8 cellular contexts compared by ENCODE assay signal in genomic region chr12:131830335-131831020, GRCh38. TPM values are rescaled to one million over a fixed set of nuclear protein-coding genes. Genes with fewer than 3 reads are reported as not detected.
DNase-seq lines count a peak whose midpoint lies in the region; ATAC-seq, FAIRE-seq and TF ChIP-seq lines count a peak whose summit lies in the region.

No MANE protein-coding gene starts in this region.

- H2AFZ ChIP-seq in GM23338 (peak overlapping the region; percentile 56), neural progenitor cell (replicated peaks) (peak overlapping the region; percentile 94)

- H3K4me3 Mint-ChIP-seq in GM23338: peak overlapping the region; percentile 69
- H3K4me3 Mint-ChIP-seq in glutamatergic neuron (ENCODE audit: unreplicated experiment): peak overlapping the region; percentile 80
- peak overlapping the region; percentile 79 for H3K4me3 Mint-ChIP-seq in neural progenitor cell

- no peak for FAIRE-seq in D721Med (lab: Jason Lieb, UNC)

- H3K4me2 ChIP-seq in GM23338: peak overlapping the region; percentile 93
- H3K4me2 ChIP-seq in neural progenitor cell: peak overlapping the region; percentile 98

- TF ChIP-seq CTCF in D721Med (IDR thresholded peaks at IDR 0.05; ENCODE audit: insufficient read depth, missing control alignments) (peak; percentile 28), GM23338 (conservative IDR thresholded peaks at IDR 0.05; ENCODE audit: low read depth in 2 of 2) (peak in 1 of 2 experiments; percentile 77; a peak in 3 of 4 replicates), glutamatergic neuron (IDR thresholded peaks at IDR 0.05; ENCODE audit: partially characterized antibody, unreplicated experiment) (no peak), neural progenitor cell (IDR thresholded peaks at IDR 0.05) (peak; percentile 62)

- H3K27ac ChIP-seq in GM23338 (ENCODE audit: low read depth) (no peak overlapping the region), neural progenitor cell (no peak overlapping the region)

- H3K36me3 ChIP-seq in GM23338 (ENCODE audit: insufficient read depth): no peaks in the 10 kb centered on the region
- no peaks in the 10 kb centered on the region for H3K36me3 ChIP-seq in adipocyte (ENCODE audit: control insufficient read depth, insufficient read depth, low read length, severe bottlenecking)
- H3K36me3 ChIP-seq in neural progenitor cell: no peaks in the 10 kb centered on the region

- ATAC-seq in GM23338 (peak; percentile 52), GM19035 (IDR thresholded peaks at IDR 0.05; ENCODE audit: unreplicated experiment) (no peak), HG03025 (IDR thresholded peaks at IDR 0.05; ENCODE audit: low FRiP score, unreplicated experiment) (no peak)

- H3K9me2 ChIP-seq in GM23338 (ENCODE audit: insufficient read depth): no peaks in the 10 kb centered on the region

- peak overlapping the region; percentile 91 for H3K9ac ChIP-seq in adipocyte (ENCODE audit: low read length)
- H3K9ac ChIP-seq in neural progenitor cell: no peak overlapping the region

- H3K79me2 ChIP-seq in GM23338 (replicated peaks; ENCODE audit: insufficient read depth) (no peaks in the 10 kb centered on the region; the same call in 1 of the 2 replicates), neural progenitor cell (ENCODE audit: low read depth) (no peaks in the 10 kb centered on the region)

- no peak overlapping the region for H3K27ac Mint-ChIP-seq in GM23338
- peak overlapping the region; percentile 80 for H3K27ac Mint-ChIP-seq in glutamatergic neuron (ENCODE audit: unreplicated experiment)
- H3K27ac Mint-ChIP-seq in neural progenitor cell: no peak overlapping the region

- H3K4me3 ChIP-seq in GM23338: peak overlapping the region; percentile 73
- H3K4me3 ChIP-seq in adipocyte (ENCODE audit: low read length): peak overlapping the region; percentile 95
- H3K4me3 ChIP-seq in neural progenitor cell: peak overlapping the region; percentile 66

- DNase-seq in D721Med (ENCODE audit: insufficient read length, low spot score): no peak
- peak; percentile 68 for DNase-seq in GM23338 (ENCODE audit: low spot score)
- DNase-seq in NCI-H526 treated with DMSO at 0.1 percent for 48 hours (lab: John Stamatoyannopoulos, UW): peak; percentile 79
- peak; percentile 92 for DNase-seq in adipocyte (ENCODE audit: low read depth)
- peak; percentile 86 for DNase-seq in glutamatergic neuron
- peak; percentile 88 for DNase-seq in neural progenitor cell (ENCODE audit: low spot score)

- H3K4me1 Mint-ChIP-seq in GM23338: peaks cover 14% of the 10 kb centered on the region; the same call in 2 of the 3 replicates
- peaks cover 2% of the 10 kb centered on the region for H3K4me1 Mint-ChIP-seq in glutamatergic neuron (ENCODE audit: low read depth, unreplicated experiment)
- peaks cover 19% of the 10 kb centered on the region for H3K4me1 Mint-ChIP-seq in neural progenitor cell

- H3F3A ChIP-seq in GM23338 (replicated peaks; ENCODE audit: low read depth) (0 out of 2 replicates have a peak, but pooled peaks cover 3% of the 10 kb centered on the region), neural progenitor cell (ENCODE audit: low read depth) (peaks cover 21% of the 10 kb centered on the region)

- H3K27me3 Mint-ChIP-seq in GM23338 (ENCODE audit: insufficient read depth, low read depth, poor library complexity) (peaks cover 14% of the 10 kb centered on the region), glutamatergic neuron (ENCODE audit: unreplicated experiment) (peaks cover 14% of the 10 kb centered on the region), neural progenitor cell (ENCODE audit: insufficient read depth, low read depth) (peaks cover 30% of the 10 kb centered on the region)

- H3K9me3 ChIP-seq in adipocyte (ENCODE audit: control insufficient read depth, low read length): no peaks in the 10 kb centered on the region
- H3K9me3 ChIP-seq in neural progenitor cell (ENCODE audit: low read depth): no peaks in the 10 kb centered on the region

- no peaks in the 10 kb centered on the region; the same call in 1 of the 2 replicates for H4K20me1 ChIP-seq in GM23338 (replicated peaks; ENCODE audit: insufficient read depth)
- H4K20me1 ChIP-seq in neural progenitor cell (ENCODE audit: low read depth): peaks cover 11% of the 10 kb centered on the region

- H3K36me3 Mint-ChIP-seq in GM23338 (ENCODE audit: low read depth): no peaks in the 10 kb centered on the region; the same call in 2 of the 3 replicates
- no peaks in the 10 kb centered on the region for H3K36me3 Mint-ChIP-seq in glutamatergic neuron (ENCODE audit: unreplicated experiment)
- H3K36me3 Mint-ChIP-seq in neural progenitor cell: no peaks in the 10 kb centered on the region

- H3K9me3 Mint-ChIP-seq in GM23338 (no peaks in the 10 kb centered on the region), glutamatergic neuron (ENCODE audit: unreplicated experiment) (peaks cover 1% of the 10 kb centered on the region), neural progenitor cell (no peaks in the 10 kb centered on the region)

- H3K27me3 ChIP-seq in GM23338 (ENCODE audit: insufficient read depth) (peaks cover 29% of the 10 kb centered on the region), adipocyte (replicated peaks; ENCODE audit: control insufficient read depth, insufficient read depth, low read length) (no peaks in the 10 kb centered on the region), neural progenitor cell (peaks cover 65% of the 10 kb centered on the region)

- H3K4me1 ChIP-seq in GM23338 (ENCODE audit: insufficient read depth) (peaks cover 7% of the 10 kb centered on the region; the same call in 1 of the 2 replicates), adipocyte (ENCODE audit: control insufficient read depth, insufficient read depth, low read length) (peaks cover 29% of the 10 kb centered on the region), neural progenitor cell (peaks cover 13% of the 10 kb centered on the region)

TF ChIP-seq in GM23338, 12 proteins besides CTCF, POLR2A, EP300 and RAD21:
- TF ChIP-seq EZH2phosphoT487 (IDR thresholded peaks at IDR 0.05; ENCODE audit: unreplicated experiment) (no peak), REST (IDR thresholded peaks at IDR 0.05; ENCODE audit: unreplicated experiment) (no peak)

RNA-seq across cellular contexts. Expression of gene MMP17, which starts 2.3 kb away (rescaled TPM):
- total RNA-seq in GM23338 (2014; rRNA removed; shearing (Covaris generic)): 26.8 and 48.5 TPM in 2 replicates
- polyA plus RNA-seq in GM23338 (2016; fragmentation: Nextera tagmentation; extraction: Ambion mirVana): 10.4 and 16.9 TPM in 2 replicates
- 65.8 TPM for total RNA-seq in glutamatergic neuron (ENCODE audit: unreplicated experiment)
- total RNA-seq in neural progenitor cell (ENCODE audit: low replicate concordance): 2.1 and 7.1 TPM in 2 replicates
